17 cellular contexts compared by ENCODE assay signal in genomic region chr1:47752560-47752959, GRCh38.
DNase-seq lines count a peak whose midpoint lies in the region; ATAC-seq, FAIRE-seq and TF ChIP-seq lines count a peak whose summit lies in the region.
"Had no signal": no experiment of that assay in that cellular context is flagged by ENCODE, and none has a peak within 500 bp of the region (broad histone marks: within the 10 kb centered on the region; RNA-seq: fewer than 3 reads in every experiment).

No MANE protein-coding gene starts in this region.

- no peak for FAIRE-seq in kidney (lab: Jason Lieb, UNC)
- FAIRE-seq: GM19239, HTR-8/SVneo had no signal

- H3K27ac ChIP-seq in SJSA1, result peak overlapping the region; percentile 17; the same call in 1 of the 2 replicates
- peak overlapping the region; percentile 56 for H3K27ac ChIP-seq in colonic mucosa
- H3K27ac ChIP-seq in kidney (ENCODE audit: low read depth in 2 of 2, low read length in 2 of 2), result no peak overlapping the region
- H3K27ac ChIP-seq in sigmoid colon, result peak overlapping the region; percentile 37 to 73 (median 60)
- no peak overlapping the region for H3K27ac ChIP-seq in foreskin keratinocyte

- TF ChIP-seq EP300 in sigmoid colon (IDR thresholded peaks at IDR 0.05), result no peak

- H3K4me1 ChIP-seq in SJSA1 (replicated peaks) (peaks cover 26% of the 10 kb centered on the region), colonic mucosa (peaks cover 10% of the 10 kb centered on the region), kidney (ENCODE audit: control insufficient read depth in 1 of 2, insufficient read depth in 1 of 2, low read depth in 1 of 2, low read length in 2 of 2) (peaks cover 4 to 5% of the 10 kb centered on the region in 2 donors), sigmoid colon (peaks cover 0 to 22% (median 20%) of the 10 kb centered on the region in 4 donors), foreskin keratinocyte (no peaks in the 10 kb centered on the region)

- no peak for TF ChIP-seq CTCF in colonic mucosa (IDR thresholded peaks at IDR 0.05)
- no peak for TF ChIP-seq CTCF in kidney (IDR thresholded peaks at IDR 0.05; ENCODE audit: borderline replicate concordance, extremely low read depth, insufficient read depth)
- no peak for TF ChIP-seq CTCF in sigmoid colon (IDR thresholded peaks at IDR 0.05)
- TF ChIP-seq CTCF in foreskin keratinocyte (conservative IDR thresholded peaks at IDR 0.05), result no peak

- no peaks in the 10 kb centered on the region for H3K36me3 ChIP-seq in SJSA1
- no peaks in the 10 kb centered on the region for H3K36me3 ChIP-seq in colonic mucosa
- no peaks in the 10 kb centered on the region for H3K36me3 ChIP-seq in kidney (ENCODE audit: control insufficient read depth in 1 of 2, insufficient read depth in 2 of 2, low read length in 2 of 2)
- no peaks in the 10 kb centered on the region for H3K36me3 ChIP-seq in sigmoid colon

- H3K4me3 ChIP-seq in SJSA1 (no peak overlapping the region), colonic mucosa (no peak overlapping the region), kidney (ENCODE audit: low read length in 2 of 2) (no peak overlapping the region), sigmoid colon (no peak overlapping the region)

- WGBS in sigmoid colon, 2 donors, result 84 to 86% methylated on average over 12 of the region's 12 CpGs

- TF ChIP-seq POLR2A in sigmoid colon (IDR thresholded peaks at IDR 0.05), result no peak
- no peak for TF ChIP-seq POLR2A in GM18505 (IDR thresholded peaks at IDR 0.05; ENCODE audit: borderline replicate concordance, extremely low read depth, insufficient read depth, insufficient read length)

- ATAC-seq in GM18505 (IDR thresholded peaks at IDR 0.05; ENCODE audit: unreplicated experiment) (no peak), foreskin keratinocyte (no peak)
- ATAC-seq: HCT116 had no signal

- no peak for DNase-seq in SJSA1 (ENCODE audit: low read depth in 1 of 2, low spot score in 2 of 2)
- no peak for DNase-seq in colonic mucosa
- peak; percentile 49 for DNase-seq in kidney
- DNase-seq in sigmoid colon, result no peak
- no peak for DNase-seq in NCI-H2171 treated with DMSO at 0.1 percent for 48 hours (lab: John Stamatoyannopoulos, UW)
- DNase-seq in stimulated activated CD4-positive, alpha-beta T cell treated with anti-CD3 and anti-CD28 coated beads, Interleukin-12 subunit alpha, Interleukin-12 subunit beta, amount 100 ng/mL, for 4 hours, result no peak
- DNase-seq in foreskin keratinocyte, result no peak
- DNase-seq: NCI-H1436, NCI-H2081, NCI-H226, NCI-H526, OCI-M1, RPMI8226 had no signal

- no peaks in the 10 kb centered on the region for H3K9me3 ChIP-seq in SJSA1 (replicated peaks)
- no peaks in the 10 kb centered on the region for H3K9me3 ChIP-seq in colonic mucosa
- no peaks in the 10 kb centered on the region for H3K9me3 ChIP-seq in kidney (ENCODE audit: control insufficient read depth in 1 of 2, low read length in 2 of 2)
- no peaks in the 10 kb centered on the region for H3K9me3 ChIP-seq in sigmoid colon

- H3K27me3 ChIP-seq in SJSA1 (replicated peaks) (no peaks in the 10 kb centered on the region), colonic mucosa (no peaks in the 10 kb centered on the region), sigmoid colon (no peaks in the 10 kb centered on the region), foreskin keratinocyte (no peaks in the 10 kb centered on the region)

- intact Hi-C loops in colonic mucosa (cut with DNase I) (no loop called here), kidney (cut with DNase I) (no loop called here), sigmoid colon (cut with DNase I) (no loop called here)

- H3K9ac ChIP-seq in colonic mucosa (ENCODE audit: low read depth in 2 of 2, low read length in 2 of 2), result peak overlapping the region in 1 of 2 donors; percentile 49
- no peak overlapping the region for H3K9ac ChIP-seq in kidney (ENCODE audit: low read length in 2 of 2)

Comparison
In these comparisons a context has a peak if more than half of its experiments do, and no peak if none do; other contexts are left out.
1. H3K27ac ChIP-seq: peak in SJSA1 (single experiment), colonic mucosa (single experiment) and sigmoid colon (4 of 4); none in kidney (0 of 2) and foreskin keratinocyte (single experiment).